In genomic region chr7:140924821-140925421, GRCh38 we compare ENCODE assay signal across 1 cellular context.
A peak's percentile ranks its signal among the peaks of the same experiment; 100 is the strongest.
TF ChIP-seq lines count a peak whose summit lies in the region.

BRAF (minus strand) TSS chr7:140924929; CDS start chr7:140924703, 226 bp downstream.

TF ChIP-seq in GM12878, 131 proteins besides CTCF, POLR2A, EP300 and RAD21 (continued from another document and continues in another):
- peak; percentile 54; the same call in 1 of the 2 replicates for TF ChIP-seq ZBTB40 (IDR thresholded peaks at IDR 0.05; ENCODE audit: borderline replicate concordance)
- TF ChIP-seq EED (IDR thresholded peaks at IDR 0.05; ENCODE audit: low read depth), result 0 out of 2 replicates have a peak, but pooled peaks have one; percentile 25
- TF ChIP-seq ZSCAN29 (IDR thresholded peaks at IDR 0.05), result no peak
- TF ChIP-seq ETV6 (conservative IDR thresholded peaks at IDR 0.05 in 1 of 2, IDR thresholded peaks at IDR 0.05 in 1 of 2; ENCODE audit: borderline replicate concordance in 1 of 2, low read depth in 1 of 2), result no peak
- TF ChIP-seq IKZF1 (conservative IDR thresholded peaks at IDR 0.05), result peak; percentile 56
- no peak for TF ChIP-seq PKNOX1 (IDR thresholded peaks at IDR 0.05)
- TF ChIP-seq SP1 (IDR thresholded peaks at IDR 0.05; ENCODE audit: low read depth, low read length), result peak; percentile 82
- peak; percentile 99 for TF ChIP-seq CREB1 (IDR thresholded peaks at IDR 0.05; ENCODE audit: low read depth)
- no peak for TF ChIP-seq ZBED1 (IDR thresholded peaks at IDR 0.05; ENCODE audit: borderline replicate concordance)
- no peak for TF ChIP-seq NRF1 (conservative IDR thresholded peaks at IDR 0.05; ENCODE audit: low read depth, low read length)
- TF ChIP-seq ZBTB11 (CRISPR knock-in tag; IDR thresholded peaks at IDR 0.05), result no peak
- no peak for TF ChIP-seq CHD1 (IDR thresholded peaks at IDR 0.05; ENCODE audit: low read depth, low read length)
- TF ChIP-seq IRF5 (IDR thresholded peaks at IDR 0.05; ENCODE audit: borderline replicate concordance), result no peak
- no peak for TF ChIP-seq HDAC6 (IDR thresholded peaks at IDR 0.05; ENCODE audit: unreplicated experiment)
- 0 out of 2 replicates have a peak, but pooled peaks have one; percentile 6 for TF ChIP-seq TAF1 (IDR thresholded peaks at IDR 0.05; ENCODE audit: borderline replicate concordance, low read depth, low read length)
- TF ChIP-seq PAX5 (IDR thresholded peaks at IDR 0.05; ENCODE audit: borderline replicate concordance, low read depth, low read length), result peak; percentile 45; the same call in 1 of the 2 replicates
- peak; percentile 49 for TF ChIP-seq RELA (IDR thresholded peaks at IDR 0.05; ENCODE audit: borderline replicate concordance, partially characterized antibody)
- no peak for TF ChIP-seq SIN3A (IDR thresholded peaks at IDR 0.05; ENCODE audit: low read depth, low read length)
- no peak for TF ChIP-seq REST (IDR thresholded peaks at IDR 0.05; ENCODE audit: low read depth, low read length)
- TF ChIP-seq, protein P1, sequence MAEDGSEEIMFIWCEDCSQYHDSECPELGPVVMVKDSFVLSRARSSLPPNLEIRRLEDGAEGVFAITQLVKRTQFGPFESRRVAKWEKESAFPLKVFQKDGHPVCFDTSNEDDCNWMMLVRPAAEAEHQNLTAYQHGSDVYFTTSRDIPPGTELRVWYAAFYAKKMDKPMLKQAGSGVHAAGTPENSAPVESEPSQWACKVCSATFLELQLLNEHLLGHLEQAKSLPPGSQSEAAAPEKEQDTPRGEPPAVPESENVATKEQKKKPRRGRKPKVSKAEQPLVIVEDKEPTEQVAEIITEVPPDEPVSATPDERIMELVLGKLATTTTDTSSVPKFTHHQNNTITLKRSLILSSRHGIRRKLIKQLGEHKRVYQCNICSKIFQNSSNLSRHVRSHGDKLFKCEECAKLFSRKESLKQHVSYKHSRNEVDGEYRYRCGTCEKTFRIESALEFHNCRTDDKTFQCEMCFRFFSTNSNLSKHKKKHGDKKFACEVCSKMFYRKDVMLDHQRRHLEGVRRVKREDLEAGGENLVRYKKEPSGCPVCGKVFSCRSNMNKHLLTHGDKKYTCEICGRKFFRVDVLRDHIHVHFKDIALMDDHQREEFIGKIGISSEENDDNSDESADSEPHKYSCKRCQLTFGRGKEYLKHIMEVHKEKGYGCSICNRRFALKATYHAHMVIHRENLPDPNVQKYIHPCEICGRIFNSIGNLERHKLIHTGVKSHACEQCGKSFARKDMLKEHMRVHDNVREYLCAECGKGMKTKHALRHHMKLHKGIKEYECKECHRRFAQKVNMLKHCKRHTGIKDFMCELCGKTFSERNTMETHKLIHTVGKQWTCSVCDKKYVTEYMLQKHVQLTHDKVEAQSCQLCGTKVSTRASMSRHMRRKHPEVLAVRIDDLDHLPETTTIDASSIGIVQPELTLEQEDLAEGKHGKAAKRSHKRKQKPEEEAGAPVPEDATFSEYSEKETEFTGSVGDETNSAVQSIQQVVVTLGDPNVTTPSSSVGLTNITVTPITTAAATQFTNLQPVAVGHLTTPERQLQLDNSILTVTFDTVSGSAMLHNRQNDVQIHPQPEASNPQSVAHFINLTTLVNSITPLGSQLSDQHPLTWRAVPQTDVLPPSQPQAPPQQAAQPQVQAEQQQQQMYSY (CRISPR knock-in tag; IDR thresholded peaks at IDR 0.05), result no peak
- peak; percentile 16; the same call in 1 of the 2 replicates for TF ChIP-seq DPF2 (IDR thresholded peaks at IDR 0.05)
- TF ChIP-seq, protein P2, sequence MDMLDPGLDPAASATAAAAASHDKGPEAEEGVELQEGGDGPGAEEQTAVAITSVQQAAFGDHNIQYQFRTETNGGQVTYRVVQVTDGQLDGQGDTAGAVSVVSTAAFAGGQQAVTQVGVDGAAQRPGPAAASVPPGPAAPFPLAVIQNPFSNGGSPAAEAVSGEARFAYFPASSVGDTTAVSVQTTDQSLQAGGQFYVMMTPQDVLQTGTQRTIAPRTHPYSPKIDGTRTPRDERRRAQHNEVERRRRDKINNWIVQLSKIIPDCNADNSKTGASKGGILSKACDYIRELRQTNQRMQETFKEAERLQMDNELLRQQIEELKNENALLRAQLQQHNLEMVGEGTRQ (IDR thresholded peaks at IDR 0.05; ENCODE audit: borderline replicate concordance, low read depth, low read length), result no peak
- no peak for TF ChIP-seq TCF3 (IDR thresholded peaks at IDR 0.05; ENCODE audit: borderline replicate concordance, insufficient read depth, low read depth, low read length)
- TF ChIP-seq MTA3 (IDR thresholded peaks at IDR 0.05; ENCODE audit: borderline replicate concordance, low read length), result no peak
- no peak for TF ChIP-seq ZNF384 (IDR thresholded peaks at IDR 0.05; ENCODE audit: borderline replicate concordance, low read depth, low read length)
- TF ChIP-seq SIX5 (IDR thresholded peaks at IDR 0.05; ENCODE audit: low read depth, low read length, severe bottlenecking), result no peak
- no peak for TF ChIP-seq ZNF274 (IDR thresholded peaks at IDR 0.05; ENCODE audit: insufficient read depth, insufficient read length)
- no peak for TF ChIP-seq SMC3 (IDR thresholded peaks at IDR 0.05; ENCODE audit: borderline replicate concordance, low read length)
- TF ChIP-seq, protein P3, sequence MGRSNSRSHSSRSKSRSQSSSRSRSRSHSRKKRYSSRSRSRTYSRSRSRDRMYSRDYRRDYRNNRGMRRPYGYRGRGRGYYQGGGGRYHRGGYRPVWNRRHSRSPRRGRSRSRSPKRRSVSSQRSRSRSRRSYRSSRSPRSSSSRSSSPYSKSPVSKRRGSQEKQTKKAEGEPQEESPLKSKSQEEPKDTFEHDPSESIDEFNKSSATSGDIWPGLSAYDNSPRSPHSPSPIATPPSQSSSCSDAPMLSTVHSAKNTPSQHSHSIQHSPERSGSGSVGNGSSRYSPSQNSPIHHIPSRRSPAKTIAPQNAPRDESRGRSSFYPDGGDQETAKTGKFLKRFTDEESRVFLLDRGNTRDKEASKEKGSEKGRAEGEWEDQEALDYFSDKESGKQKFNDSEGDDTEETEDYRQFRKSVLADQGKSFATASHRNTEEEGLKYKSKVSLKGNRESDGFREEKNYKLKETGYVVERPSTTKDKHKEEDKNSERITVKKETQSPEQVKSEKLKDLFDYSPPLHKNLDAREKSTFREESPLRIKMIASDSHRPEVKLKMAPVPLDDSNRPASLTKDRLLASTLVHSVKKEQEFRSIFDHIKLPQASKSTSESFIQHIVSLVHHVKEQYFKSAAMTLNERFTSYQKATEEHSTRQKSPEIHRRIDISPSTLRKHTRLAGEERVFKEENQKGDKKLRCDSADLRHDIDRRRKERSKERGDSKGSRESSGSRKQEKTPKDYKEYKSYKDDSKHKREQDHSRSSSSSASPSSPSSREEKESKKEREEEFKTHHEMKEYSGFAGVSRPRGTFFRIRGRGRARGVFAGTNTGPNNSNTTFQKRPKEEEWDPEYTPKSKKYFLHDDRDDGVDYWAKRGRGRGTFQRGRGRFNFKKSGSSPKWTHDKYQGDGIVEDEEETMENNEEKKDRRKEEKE (IDR thresholded peaks at IDR 0.05), result no peak
- TF ChIP-seq BMI1 (IDR thresholded peaks at IDR 0.05; ENCODE audit: borderline replicate concordance), result no peak
